Comparison of ENCODE assay signal across 29 cellular contexts in genomic region chr4:159860945-159861344, GRCh38.
"Had no signal": no experiment of that assay in that cellular context is flagged by ENCODE, and none has a peak within 500 bp of the region (broad histone marks: within the 10 kb centered on the region; RNA-seq: fewer than 3 reads in every experiment).

No MANE protein-coding gene starts in this region.

- H3K4me3 ChIP-seq: adrenal gland, breast epithelium had no signal

- H3K9me3 ChIP-seq: adrenal gland, breast epithelium had no signal

- H3K27me3 ChIP-seq: adrenal gland, breast epithelium had no signal

- DNase-seq: activated B cell treated with CpG ODN at 0.5 μM for 24 hours; activated CD4-positive, alpha-beta memory T cell treated with anti-CD3 and anti-CD28 coated beads for 36 hours; activated CD4-positive, alpha-beta T cell treated with anti-CD3 and anti-CD28 coated beads for 4 hours; activated CD4-positive, alpha-beta T cell treated with anti-CD3 and anti-CD28 coated beads, Interleukin-2, amount 10 ng/mL, durations not matched to agents 24 days and 14 days; activated CD4-positive, alpha-beta T cell treated with anti-CD3 and anti-CD28 coated beads, Interleukin-2, amount 50 U/mL, for 1 hour; activated CD4-positive, alpha-beta T cell treated with anti-CD3 and anti-CD28 coated beads, Interleukin-2, amount 50 U/mL, for 4 hours; activated CD4-positive, CD25-positive, alpha-beta regulatory T cell treated with anti-CD3 and anti-CD28 coated beads, Interleukin-2, amount 50 U/mL, for 72 hours; activated CD8-positive, alpha-beta memory T cell treated with anti-CD3 and anti-CD28 coated beads, Interleukin-2, amount 50 U/mL, for 4 hours; activated CD8-positive, alpha-beta T cell treated with anti-CD3 and anti-CD28 coated beads for 36 hours; activated effector memory CD4-positive, alpha-beta T cell treated with anti-CD3 and anti-CD28 coated beads, Interleukin-2, amount 50 U/mL, for 16 hours; activated gamma-delta T cell treated with Interleukin-2 at 50 U/mL for 16 hours; activated naive CD4-positive, alpha-beta T cell; activated naive CD4-positive, alpha-beta T cell treated with anti-CD3 and anti-CD28 coated beads for 36 hours; activated naive CD4-positive, alpha-beta T cell treated with anti-CD3 and anti-CD28 coated beads, Interleukin-2, amount 50 U/mL, for 16 hours; activated naive CD8-positive, alpha-beta T cell treated with anti-CD3 and anti-CD28 coated beads for 36 hours; activated T-cell treated with anti-CD3 and anti-CD28 coated beads for 4 hours; activated T-cell treated with anti-CD3 and anti-CD28 coated beads, Interleukin-2, amount 50 U/mL, for 1 hour; activated T-cell treated with anti-CD3 and anti-CD28 coated beads, Interleukin-2, amount 50 U/mL, for 4 hours; activated T-cell treated with anti-CD3 and anti-CD28 coated beads, Interleukin-2, amount 50 U/mL, for 72 hours; amniotic stem cell; aorta; central memory CD4-positive, alpha-beta T cell; T-cell; T-helper 17 cell had no signal

- ATAC-seq: activated CD8-positive, alpha-beta T cell treated with anti-CD3 and anti-CD28 coated beads for 36 hours; activated naive CD4-positive, alpha-beta T cell treated with anti-CD3 and anti-CD28 coated beads, Interleukin-2, amount 50 U/mL, for 72 hours; activated T-cell treated with anti-CD3 and anti-CD28 coated beads, Interleukin-2, amount 50 U/mL, for 4 hours; activated T-cell treated with anti-CD3 and anti-CD28 coated beads, Interleukin-2, amount 50 U/mL, for 72 hours; activated T-helper 17 cell treated with anti-CD3 and anti-CD28 coated beads, Interleukin-2, amount 50 U/mL, for 72 hours; T-cell; T-helper 17 cell had no signal

- H3K36me3 ChIP-seq: adrenal gland, breast epithelium had no signal

- H3K27ac ChIP-seq: adrenal gland, breast epithelium, VCaP had no signal

- H3K4me1 ChIP-seq: adrenal gland, breast epithelium had no signal
